In the genomic region with DNA sequence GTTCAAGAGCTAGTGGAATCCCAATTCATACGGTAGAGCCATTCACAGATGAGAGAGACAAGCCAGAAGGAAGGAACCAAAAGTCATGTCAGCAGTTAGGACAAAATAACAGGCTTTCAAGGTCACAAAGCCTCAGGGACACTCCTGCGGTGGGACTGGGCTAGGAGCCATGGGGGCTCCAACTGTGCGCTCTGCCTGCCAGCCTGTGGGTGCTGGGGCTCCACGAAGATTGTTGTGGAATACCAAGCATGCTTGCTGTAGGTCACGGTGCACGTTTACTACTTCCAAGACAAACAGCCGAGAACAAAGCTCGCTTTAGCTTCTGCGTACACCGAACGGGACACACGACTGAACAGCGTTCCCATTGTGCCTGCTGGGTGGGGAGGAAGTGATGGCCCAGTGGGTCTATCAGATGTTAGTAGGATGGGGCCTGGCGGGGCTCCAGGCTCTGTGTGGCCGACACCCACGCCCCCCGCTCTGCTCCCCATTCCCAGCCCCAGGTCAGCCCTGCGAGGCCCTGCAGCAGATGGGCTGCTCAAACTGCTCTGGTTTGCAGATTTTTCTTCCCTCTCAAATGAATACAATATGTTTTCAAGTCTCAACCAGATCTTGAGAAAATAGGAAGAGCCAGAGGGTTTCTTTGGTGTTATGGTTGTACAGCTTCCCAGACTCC, we compare ENCODE assay signal across 1 cellular context.
TF ChIP-seq lines count a peak whose summit lies in the region.

No MANE protein-coding gene starts in this region.

TF ChIP-seq in HepG2, 621 proteins besides CTCF, POLR2A, EP300 and RAD21 (continued from another document and continues in another):
- peak; percentile 75; the same call in 1 of the 2 replicates for TF ChIP-seq NAIF1 (CRISPR knock-in tag; IDR thresholded peaks at IDR 0.05; ENCODE audit: borderline replicate concordance)
- TF ChIP-seq, protein P1, sequence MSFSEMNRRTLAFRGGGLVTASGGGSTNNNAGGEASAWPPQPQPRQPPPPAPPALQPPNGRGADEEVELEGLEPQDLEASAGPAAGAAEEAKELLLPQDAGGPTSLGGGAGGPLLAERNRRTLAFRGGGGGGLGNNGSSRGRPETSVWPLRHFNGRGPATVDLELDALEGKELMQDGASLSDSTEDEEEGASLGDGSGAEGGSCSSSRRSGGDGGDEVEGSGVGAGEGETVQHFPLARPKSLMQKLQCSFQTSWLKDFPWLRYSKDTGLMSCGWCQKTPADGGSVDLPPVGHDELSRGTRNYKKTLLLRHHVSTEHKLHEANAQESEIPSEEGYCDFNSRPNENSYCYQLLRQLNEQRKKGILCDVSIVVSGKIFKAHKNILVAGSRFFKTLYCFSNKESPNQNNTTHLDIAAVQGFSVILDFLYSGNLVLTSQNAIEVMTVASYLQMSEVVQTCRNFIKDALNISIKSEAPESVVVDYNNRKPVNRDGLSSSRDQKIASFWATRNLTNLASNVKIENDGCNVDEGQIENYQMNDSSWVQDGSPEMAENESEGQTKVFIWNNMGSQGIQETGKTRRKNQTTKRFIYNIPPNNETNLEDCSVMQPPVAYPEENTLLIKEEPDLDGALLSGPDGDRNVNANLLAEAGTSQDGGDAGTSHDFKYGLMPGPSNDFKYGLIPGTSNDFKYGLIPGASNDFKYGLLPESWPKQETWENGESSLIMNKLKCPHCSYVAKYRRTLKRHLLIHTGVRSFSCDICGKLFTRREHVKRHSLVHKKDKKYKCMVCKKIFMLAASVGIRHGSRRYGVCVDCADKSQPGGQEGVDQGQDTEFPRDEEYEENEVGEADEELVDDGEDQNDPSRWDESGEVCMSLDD (CRISPR knock-in tag; IDR thresholded peaks at IDR 0.05; ENCODE audit: borderline replicate concordance), result 0 out of 2 replicates have a peak, but pooled peaks have one; percentile 42
- TF ChIP-seq, protein P2, sequence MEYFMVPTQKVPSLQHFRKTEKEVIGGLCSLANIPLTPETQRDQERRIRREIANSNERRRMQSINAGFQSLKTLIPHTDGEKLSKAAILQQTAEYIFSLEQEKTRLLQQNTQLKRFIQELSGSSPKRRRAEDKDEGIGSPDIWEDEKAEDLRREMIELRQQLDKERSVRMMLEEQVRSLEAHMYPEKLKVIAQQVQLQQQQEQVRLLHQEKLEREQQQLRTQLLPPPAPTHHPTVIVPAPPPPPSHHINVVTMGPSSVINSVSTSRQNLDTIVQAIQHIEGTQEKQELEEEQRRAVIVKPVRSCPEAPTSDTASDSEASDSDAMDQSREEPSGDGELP (IDR thresholded peaks at IDR 0.05; ENCODE audit: borderline replicate concordance, low read depth), result peak; percentile 83
- TF ChIP-seq SOX6 (IDR thresholded peaks at IDR 0.05), result no peak
- TF ChIP-seq SOX6 (CRISPR knock-in tag; IDR thresholded peaks at IDR 0.05), result peak; percentile 98
- TF ChIP-seq, protein P3, sequence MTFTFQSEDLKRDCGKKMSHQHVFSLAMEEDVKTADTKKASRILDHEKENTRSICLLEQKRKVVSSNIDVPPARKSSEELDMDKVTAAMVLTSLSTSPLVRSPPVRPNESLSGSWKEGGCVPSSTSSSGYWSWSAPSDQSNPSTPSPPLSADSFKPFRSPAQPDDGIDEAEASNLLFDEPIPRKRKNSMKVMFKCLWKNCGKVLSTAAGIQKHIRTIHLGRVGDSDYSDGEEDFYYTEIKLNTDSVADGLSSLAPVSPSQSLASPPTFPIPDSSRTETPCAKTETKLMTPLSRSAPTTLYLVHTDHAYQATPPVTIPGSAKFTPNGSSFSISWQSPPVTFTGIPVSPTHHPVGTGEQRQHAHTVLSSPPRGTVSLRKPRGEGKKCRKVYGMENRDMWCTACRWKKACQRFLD (CRISPR knock-in tag; IDR thresholded peaks at IDR 0.05; ENCODE audit: borderline replicate concordance), result peak; percentile 26; the same call in 1 of the 2 replicates
- TF ChIP-seq, protein P4, sequence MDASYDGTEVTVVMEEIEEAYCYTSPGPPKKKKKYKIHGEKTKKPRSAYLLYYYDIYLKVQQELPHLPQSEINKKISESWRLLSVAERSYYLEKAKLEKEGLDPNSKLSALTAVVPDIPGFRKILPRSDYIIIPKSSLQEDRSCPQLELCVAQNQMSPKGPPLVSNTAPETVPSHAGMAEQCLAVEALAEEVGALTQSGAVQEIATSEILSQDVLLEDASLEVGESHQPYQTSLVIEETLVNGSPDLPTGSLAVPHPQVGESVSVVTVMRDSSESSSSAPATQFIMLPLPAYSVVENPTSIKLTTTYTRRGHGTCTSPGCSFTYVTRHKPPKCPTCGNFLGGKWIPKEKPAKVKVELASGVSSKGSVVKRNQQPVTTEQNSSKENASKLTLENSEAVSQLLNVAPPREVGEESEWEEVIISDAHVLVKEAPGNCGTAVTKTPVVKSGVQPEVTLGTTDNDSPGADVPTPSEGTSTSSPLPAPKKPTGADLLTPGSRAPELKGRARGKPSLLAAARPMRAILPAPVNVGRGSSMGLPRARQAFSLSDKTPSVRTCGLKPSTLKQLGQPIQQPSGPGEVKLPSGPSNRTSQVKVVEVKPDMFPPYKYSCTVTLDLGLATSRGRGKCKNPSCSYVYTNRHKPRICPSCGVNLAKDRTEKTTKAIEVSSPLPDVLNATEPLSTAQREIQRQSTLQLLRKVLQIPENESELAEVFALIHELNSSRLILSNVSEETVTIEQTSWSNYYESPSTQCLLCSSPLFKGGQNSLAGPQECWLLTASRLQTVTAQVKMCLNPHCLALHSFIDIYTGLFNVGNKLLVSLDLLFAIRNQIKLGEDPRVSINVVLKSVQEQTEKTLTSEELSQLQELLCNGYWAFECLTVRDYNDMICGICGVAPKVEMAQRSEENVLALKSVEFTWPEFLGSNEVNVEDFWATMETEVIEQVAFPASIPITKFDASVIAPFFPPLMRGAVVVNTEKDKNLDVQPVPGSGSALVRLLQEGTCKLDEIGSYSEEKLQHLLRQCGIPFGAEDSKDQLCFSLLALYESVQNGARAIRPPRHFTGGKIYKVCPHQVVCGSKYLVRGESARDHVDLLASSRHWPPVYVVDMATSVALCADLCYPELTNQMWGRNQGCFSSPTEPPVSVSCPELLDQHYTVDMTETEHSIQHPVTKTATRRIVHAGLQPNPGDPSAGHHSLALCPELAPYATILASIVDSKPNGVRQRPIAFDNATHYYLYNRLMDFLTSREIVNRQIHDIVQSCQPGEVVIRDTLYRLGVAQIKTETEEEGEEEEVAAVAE (CRISPR knock-in tag; IDR thresholded peaks at IDR 0.05; ENCODE audit: borderline replicate concordance), result peak; percentile 55; the same call in 1 of the 2 replicates
- peak; percentile 87 for TF ChIP-seq RARA (CRISPR knock-in tag; IDR thresholded peaks at IDR 0.05)
- TF ChIP-seq IRF2 (CRISPR knock-in tag; IDR thresholded peaks at IDR 0.05), result peak; percentile 80; the same call in 1 of the 2 replicates
- TF ChIP-seq, protein P5, sequence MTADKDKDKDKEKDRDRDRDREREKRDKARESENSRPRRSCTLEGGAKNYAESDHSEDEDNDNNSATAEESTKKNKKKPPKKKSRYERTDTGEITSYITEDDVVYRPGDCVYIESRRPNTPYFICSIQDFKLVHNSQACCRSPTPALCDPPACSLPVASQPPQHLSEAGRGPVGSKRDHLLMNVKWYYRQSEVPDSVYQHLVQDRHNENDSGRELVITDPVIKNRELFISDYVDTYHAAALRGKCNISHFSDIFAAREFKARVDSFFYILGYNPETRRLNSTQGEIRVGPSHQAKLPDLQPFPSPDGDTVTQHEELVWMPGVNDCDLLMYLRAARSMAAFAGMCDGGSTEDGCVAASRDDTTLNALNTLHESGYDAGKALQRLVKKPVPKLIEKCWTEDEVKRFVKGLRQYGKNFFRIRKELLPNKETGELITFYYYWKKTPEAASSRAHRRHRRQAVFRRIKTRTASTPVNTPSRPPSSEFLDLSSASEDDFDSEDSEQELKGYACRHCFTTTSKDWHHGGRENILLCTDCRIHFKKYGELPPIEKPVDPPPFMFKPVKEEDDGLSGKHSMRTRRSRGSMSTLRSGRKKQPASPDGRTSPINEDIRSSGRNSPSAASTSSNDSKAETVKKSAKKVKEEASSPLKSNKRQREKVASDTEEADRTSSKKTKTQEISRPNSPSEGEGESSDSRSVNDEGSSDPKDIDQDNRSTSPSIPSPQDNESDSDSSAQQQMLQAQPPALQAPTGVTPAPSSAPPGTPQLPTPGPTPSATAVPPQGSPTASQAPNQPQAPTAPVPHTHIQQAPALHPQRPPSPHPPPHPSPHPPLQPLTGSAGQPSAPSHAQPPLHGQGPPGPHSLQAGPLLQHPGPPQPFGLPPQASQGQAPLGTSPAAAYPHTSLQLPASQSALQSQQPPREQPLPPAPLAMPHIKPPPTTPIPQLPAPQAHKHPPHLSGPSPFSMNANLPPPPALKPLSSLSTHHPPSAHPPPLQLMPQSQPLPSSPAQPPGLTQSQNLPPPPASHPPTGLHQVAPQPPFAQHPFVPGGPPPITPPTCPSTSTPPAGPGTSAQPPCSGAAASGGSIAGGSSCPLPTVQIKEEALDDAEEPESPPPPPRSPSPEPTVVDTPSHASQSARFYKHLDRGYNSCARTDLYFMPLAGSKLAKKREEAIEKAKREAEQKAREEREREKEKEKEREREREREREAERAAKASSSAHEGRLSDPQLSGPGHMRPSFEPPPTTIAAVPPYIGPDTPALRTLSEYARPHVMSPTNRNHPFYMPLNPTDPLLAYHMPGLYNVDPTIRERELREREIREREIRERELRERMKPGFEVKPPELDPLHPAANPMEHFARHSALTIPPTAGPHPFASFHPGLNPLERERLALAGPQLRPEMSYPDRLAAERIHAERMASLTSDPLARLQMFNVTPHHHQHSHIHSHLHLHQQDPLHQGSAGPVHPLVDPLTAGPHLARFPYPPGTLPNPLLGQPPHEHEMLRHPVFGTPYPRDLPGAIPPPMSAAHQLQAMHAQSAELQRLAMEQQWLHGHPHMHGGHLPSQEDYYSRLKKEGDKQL (CRISPR knock-in tag; IDR thresholded peaks at IDR 0.05; ENCODE audit: low read depth), result peak; percentile 32; the same call in 1 of the 2 replicates
- no peak for TF ChIP-seq CENPX (CRISPR knock-in tag; IDR thresholded peaks at IDR 0.05)
- TF ChIP-seq ZBTB20 (CRISPR knock-in tag; IDR thresholded peaks at IDR 0.05; ENCODE audit: borderline replicate concordance, low read depth), result peak; percentile 60; the same call in 1 of the 2 replicates
- TF ChIP-seq JUNB (CRISPR knock-in tag; IDR thresholded peaks at IDR 0.05; ENCODE audit: borderline replicate concordance), result no peak
- TF ChIP-seq CEBPG (CRISPR knock-in tag; IDR thresholded peaks at IDR 0.05), result no peak
- peak; percentile 78; the same call in 1 of the 2 replicates for TF ChIP-seq ZNF878 (CRISPR knock-in tag; IDR thresholded peaks at IDR 0.05)
- TF ChIP-seq, protein P6, sequence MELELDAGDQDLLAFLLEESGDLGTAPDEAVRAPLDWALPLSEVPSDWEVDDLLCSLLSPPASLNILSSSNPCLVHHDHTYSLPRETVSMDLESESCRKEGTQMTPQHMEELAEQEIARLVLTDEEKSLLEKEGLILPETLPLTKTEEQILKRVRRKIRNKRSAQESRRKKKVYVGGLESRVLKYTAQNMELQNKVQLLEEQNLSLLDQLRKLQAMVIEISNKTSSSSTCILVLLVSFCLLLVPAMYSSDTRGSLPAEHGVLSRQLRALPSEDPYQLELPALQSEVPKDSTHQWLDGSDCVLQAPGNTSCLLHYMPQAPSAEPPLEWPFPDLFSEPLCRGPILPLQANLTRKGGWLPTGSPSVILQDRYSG (CRISPR knock-in tag; IDR thresholded peaks at IDR 0.05), result no peak
- TF ChIP-seq ZNF224 (CRISPR knock-in tag; IDR thresholded peaks at IDR 0.05), result no peak
- TF ChIP-seq TFE3 (CRISPR knock-in tag; IDR thresholded peaks at IDR 0.05), result peak; percentile 75
- TF ChIP-seq CREM (IDR thresholded peaks at IDR 0.05), result peak; percentile 64
- no peak for TF ChIP-seq CREM (CRISPR knock-in tag; IDR thresholded peaks at IDR 0.05)
- TF ChIP-seq EHMT2 (IDR thresholded peaks at IDR 0.05; ENCODE audit: borderline replicate concordance, low read depth, low read length), result no peak
- peak; percentile 80 for TF ChIP-seq HDAC1 (CRISPR knock-in tag; IDR thresholded peaks at IDR 0.05)
- TF ChIP-seq ISX (CRISPR knock-in tag; conservative IDR thresholded peaks at IDR 0.05), result no peak
- no peak for TF ChIP-seq FOXP1 (IDR thresholded peaks at IDR 0.05)
- peak; percentile 89 for TF ChIP-seq FOXP1 (CRISPR knock-in tag; IDR thresholded peaks at IDR 0.05)
- no peak; the same call in 1 of the 2 replicates for TF ChIP-seq ZNF598 (CRISPR knock-in tag; IDR thresholded peaks at IDR 0.05; ENCODE audit: borderline replicate concordance)
- peak; percentile 82 for TF ChIP-seq POGZ (CRISPR knock-in tag; IDR thresholded peaks at IDR 0.05)
- TF ChIP-seq ATF6 (CRISPR knock-in tag; conservative IDR thresholded peaks at IDR 0.05), result no peak; the same call in 1 of the 2 replicates
- peak; percentile 71; the same call in 1 of the 2 replicates for TF ChIP-seq ZNF891 (CRISPR knock-in tag; IDR thresholded peaks at IDR 0.05)
- TF ChIP-seq TMF1 (CRISPR knock-in tag; IDR thresholded peaks at IDR 0.05; ENCODE audit: low read depth), result no peak
- TF ChIP-seq HMG20A (CRISPR knock-in tag; IDR thresholded peaks at IDR 0.05; ENCODE audit: borderline replicate concordance), result peak; percentile 84; the same call in 1 of the 2 replicates
- TF ChIP-seq RXRA (CRISPR knock-in tag; IDR thresholded peaks at IDR 0.05), result peak; percentile 88
- TF ChIP-seq NFIC (IDR thresholded peaks at IDR 0.05; ENCODE audit: low read length), result peak; percentile 37; the same call in 1 of the 2 replicates
- peak; percentile 59; the same call in 1 of the 2 replicates for TF ChIP-seq ZFP1 (CRISPR knock-in tag; IDR thresholded peaks at IDR 0.05)
